Comparison of ENCODE assay signal across 1 cellular context in the genomic region with DNA sequence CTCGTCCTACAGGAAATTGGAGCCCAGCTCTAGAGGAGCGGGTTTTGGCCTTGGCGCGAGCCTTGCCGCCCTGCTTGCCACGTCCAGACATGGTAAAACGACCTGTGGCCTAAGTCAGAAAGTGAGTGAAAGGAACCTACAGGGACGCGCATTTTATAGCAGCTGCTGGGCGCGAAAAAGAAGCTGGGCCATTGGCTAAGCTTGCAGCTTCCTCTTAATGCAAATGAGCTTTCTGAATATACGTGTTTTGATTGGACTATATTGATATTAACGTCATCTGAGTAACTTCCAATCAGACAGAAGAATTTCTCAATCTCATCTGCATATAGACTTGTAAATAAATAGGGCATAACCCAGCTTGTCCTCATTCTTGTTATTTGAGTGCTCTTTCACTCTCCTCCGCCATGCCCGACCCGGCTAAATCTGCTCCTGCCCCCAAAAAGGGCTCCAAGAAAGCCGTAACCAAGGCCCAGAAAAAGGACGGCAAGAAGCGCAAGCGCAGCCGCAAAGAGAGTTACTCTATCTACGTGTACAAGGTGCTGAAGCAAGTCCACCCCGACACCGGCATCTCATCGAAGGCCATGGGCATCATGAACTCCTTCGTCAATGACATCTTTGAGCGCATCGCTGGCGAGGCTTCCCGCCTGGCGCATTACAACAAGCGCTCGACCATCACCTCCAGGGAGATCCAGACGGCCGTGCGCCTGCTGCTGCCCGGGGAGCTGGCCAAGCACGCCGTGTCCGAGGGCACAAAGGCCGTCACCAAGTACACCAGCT.
TF ChIP-seq lines count a peak whose summit lies in the region.

No MANE protein-coding gene starts in this region.

TF ChIP-seq in HepG2, 621 proteins besides CTCF, POLR2A, EP300 and RAD21 (continued from another document and continues in another):
- TF ChIP-seq, protein P1, sequence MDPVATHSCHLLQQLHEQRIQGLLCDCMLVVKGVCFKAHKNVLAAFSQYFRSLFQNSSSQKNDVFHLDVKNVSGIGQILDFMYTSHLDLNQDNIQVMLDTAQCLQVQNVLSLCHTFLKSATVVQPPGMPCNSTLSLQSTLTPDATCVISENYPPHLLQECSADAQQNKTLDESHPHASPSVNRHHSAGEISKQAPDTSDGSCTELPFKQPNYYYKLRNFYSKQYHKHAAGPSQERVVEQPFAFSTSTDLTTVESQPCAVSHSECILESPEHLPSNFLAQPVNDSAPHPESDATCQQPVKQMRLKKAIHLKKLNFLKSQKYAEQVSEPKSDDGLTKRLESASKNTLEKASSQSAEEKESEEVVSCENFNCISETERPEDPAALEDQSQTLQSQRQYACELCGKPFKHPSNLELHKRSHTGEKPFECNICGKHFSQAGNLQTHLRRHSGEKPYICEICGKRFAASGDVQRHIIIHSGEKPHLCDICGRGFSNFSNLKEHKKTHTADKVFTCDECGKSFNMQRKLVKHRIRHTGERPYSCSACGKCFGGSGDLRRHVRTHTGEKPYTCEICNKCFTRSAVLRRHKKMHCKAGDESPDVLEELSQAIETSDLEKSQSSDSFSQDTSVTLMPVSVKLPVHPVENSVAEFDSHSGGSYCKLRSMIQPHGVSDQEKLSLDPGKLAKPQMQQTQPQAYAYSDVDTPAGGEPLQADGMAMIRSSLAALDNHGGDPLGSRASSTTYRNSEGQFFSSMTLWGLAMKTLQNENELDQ (CRISPR knock-in tag; IDR thresholded peaks at IDR 0.05; ENCODE audit: borderline replicate concordance), result peak; percentile 65; the same call in 1 of the 2 replicates
- peak; percentile 94 for TF ChIP-seq ZNF350 (CRISPR knock-in tag; IDR thresholded peaks at IDR 0.05; ENCODE audit: borderline replicate concordance, low read depth)
- peak; percentile 87 for TF ChIP-seq SNAI1 (CRISPR knock-in tag; IDR thresholded peaks at IDR 0.05; ENCODE audit: borderline replicate concordance)
- TF ChIP-seq SRY (CRISPR knock-in tag; IDR thresholded peaks at IDR 0.05), result peak; percentile 87; the same call in 1 of the 2 replicates
- TF ChIP-seq HNF4G (IDR thresholded peaks at IDR 0.05; ENCODE audit: borderline replicate concordance, low read depth, low read length), result peak; percentile 39; the same call in 1 of the 2 replicates
- TF ChIP-seq HNF4G (CRISPR knock-in tag; IDR thresholded peaks at IDR 0.05; ENCODE audit: borderline replicate concordance, low read depth), result no peak; the same call in none of the 2 replicates
- peak; percentile 100 for TF ChIP-seq TAF1 (CRISPR knock-in tag; IDR thresholded peaks at IDR 0.05)
- peak; percentile 87 for TF ChIP-seq ISL2 (CRISPR knock-in tag; IDR thresholded peaks at IDR 0.05)
- peak; percentile 19; the same call in 1 of the 2 replicates for TF ChIP-seq NR2F6 (IDR thresholded peaks at IDR 0.05)
- TF ChIP-seq NR2F6 (CRISPR knock-in tag; IDR thresholded peaks at IDR 0.05), result 0 out of 2 replicates have a peak, but pooled peaks have one; percentile 13
- no peak for TF ChIP-seq NBN (conservative IDR thresholded peaks at IDR 0.05)
- no peak for TF ChIP-seq U2AF2 (IDR thresholded peaks at IDR 0.05; ENCODE audit: low read depth, low read length)
- TF ChIP-seq ZNF326 (CRISPR knock-in tag; IDR thresholded peaks at IDR 0.05; ENCODE audit: borderline replicate concordance), result no peak
- no peak for TF ChIP-seq HOXA7 (CRISPR knock-in tag; IDR thresholded peaks at IDR 0.05)
- TF ChIP-seq, protein P2, sequence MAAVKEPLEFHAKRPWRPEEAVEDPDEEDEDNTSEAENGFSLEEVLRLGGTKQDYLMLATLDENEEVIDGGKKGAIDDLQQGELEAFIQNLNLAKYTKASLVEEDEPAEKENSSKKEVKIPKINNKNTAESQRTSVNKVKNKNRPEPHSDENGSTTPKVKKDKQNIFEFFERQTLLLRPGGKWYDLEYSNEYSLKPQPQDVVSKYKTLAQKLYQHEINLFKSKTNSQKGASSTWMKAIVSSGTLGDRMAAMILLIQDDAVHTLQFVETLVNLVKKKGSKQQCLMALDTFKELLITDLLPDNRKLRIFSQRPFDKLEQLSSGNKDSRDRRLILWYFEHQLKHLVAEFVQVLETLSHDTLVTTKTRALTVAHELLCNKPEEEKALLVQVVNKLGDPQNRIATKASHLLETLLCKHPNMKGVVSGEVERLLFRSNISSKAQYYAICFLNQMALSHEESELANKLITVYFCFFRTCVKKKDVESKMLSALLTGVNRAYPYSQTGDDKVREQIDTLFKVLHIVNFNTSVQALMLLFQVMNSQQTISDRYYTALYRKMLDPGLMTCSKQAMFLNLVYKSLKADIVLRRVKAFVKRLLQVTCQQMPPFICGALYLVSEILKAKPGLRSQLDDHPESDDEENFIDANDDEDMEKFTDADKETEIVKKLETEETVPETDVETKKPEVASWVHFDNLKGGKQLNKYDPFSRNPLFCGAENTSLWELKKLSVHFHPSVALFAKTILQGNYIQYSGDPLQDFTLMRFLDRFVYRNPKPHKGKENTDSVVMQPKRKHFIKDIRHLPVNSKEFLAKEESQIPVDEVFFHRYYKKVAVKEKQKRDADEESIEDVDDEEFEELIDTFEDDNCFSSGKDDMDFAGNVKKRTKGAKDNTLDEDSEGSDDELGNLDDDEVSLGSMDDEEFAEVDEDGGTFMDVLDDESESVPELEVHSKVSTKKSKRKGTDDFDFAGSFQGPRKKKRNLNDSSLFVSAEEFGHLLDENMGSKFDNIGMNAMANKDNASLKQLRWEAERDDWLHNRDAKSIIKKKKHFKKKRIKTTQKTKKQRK (IDR thresholded peaks at IDR 0.05; ENCODE audit: low read length), result no peak
- no peak for TF ChIP-seq RFX1 (IDR thresholded peaks at IDR 0.05)
- peak; percentile 88 for TF ChIP-seq SALL1 (CRISPR knock-in tag; IDR thresholded peaks at IDR 0.05)
- TF ChIP-seq, protein P3, sequence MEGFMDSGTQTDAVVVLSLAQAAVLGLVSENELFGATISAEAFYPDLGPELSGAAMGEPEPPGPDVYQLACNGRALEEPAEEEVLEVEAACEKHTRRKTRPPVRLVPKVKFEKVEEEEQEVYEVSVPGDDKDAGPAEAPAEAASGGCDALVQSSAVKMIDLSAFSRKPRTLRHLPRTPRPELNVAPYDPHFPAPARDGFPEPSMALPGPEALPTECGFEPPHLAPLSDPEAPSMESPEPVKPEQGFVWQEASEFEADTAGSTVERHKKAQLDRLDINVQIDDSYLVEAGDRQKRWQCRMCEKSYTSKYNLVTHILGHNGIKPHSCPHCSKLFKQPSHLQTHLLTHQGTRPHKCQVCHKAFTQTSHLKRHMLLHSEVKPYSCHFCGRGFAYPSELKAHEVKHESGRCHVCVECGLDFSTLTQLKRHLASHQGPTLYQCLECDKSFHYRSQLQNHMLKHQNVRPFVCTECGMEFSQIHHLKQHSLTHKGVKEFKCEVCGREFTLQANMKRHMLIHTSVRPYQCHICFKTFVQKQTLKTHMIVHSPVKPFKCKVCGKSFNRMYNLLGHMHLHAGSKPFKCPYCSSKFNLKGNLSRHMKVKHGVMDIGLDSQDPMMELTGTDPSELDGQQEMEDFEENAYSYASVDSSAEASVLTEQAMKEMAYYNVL (CRISPR knock-in tag; IDR thresholded peaks at IDR 0.05; ENCODE audit: borderline replicate concordance), result peak; percentile 92
- peak; percentile 93; the same call in 1 of the 2 replicates for TF ChIP-seq KAT7 (CRISPR knock-in tag; IDR thresholded peaks at IDR 0.05; ENCODE audit: borderline replicate concordance)
- TF ChIP-seq ZNF724P (CRISPR knock-in tag; IDR thresholded peaks at IDR 0.05; ENCODE audit: borderline replicate concordance), result peak; percentile 90; the same call in 1 of the 2 replicates
- TF ChIP-seq, protein P4, sequence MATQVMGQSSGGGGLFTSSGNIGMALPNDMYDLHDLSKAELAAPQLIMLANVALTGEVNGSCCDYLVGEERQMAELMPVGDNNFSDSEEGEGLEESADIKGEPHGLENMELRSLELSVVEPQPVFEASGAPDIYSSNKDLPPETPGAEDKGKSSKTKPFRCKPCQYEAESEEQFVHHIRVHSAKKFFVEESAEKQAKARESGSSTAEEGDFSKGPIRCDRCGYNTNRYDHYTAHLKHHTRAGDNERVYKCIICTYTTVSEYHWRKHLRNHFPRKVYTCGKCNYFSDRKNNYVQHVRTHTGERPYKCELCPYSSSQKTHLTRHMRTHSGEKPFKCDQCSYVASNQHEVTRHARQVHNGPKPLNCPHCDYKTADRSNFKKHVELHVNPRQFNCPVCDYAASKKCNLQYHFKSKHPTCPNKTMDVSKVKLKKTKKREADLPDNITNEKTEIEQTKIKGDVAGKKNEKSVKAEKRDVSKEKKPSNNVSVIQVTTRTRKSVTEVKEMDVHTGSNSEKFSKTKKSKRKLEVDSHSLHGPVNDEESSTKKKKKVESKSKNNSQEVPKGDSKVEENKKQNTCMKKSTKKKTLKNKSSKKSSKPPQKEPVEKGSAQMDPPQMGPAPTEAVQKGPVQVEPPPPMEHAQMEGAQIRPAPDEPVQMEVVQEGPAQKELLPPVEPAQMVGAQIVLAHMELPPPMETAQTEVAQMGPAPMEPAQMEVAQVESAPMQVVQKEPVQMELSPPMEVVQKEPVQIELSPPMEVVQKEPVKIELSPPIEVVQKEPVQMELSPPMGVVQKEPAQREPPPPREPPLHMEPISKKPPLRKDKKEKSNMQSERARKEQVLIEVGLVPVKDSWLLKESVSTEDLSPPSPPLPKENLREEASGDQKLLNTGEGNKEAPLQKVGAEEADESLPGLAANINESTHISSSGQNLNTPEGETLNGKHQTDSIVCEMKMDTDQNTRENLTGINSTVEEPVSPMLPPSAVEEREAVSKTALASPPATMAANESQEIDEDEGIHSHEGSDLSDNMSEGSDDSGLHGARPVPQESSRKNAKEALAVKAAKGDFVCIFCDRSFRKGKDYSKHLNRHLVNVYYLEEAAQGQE (IDR thresholded peaks at IDR 0.05; ENCODE audit: borderline replicate concordance in 1 of 2, low read depth in 1 of 2, low read length in 2 of 2), result peak in 1 of 2 experiments; percentile 83; a peak in 2 of 4 replicates
- no peak for TF ChIP-seq NFRKB (IDR thresholded peaks at IDR 0.05)
- peak; percentile 78; the same call in 1 of the 2 replicates for TF ChIP-seq ZFP41 (CRISPR knock-in tag; IDR thresholded peaks at IDR 0.05; ENCODE audit: borderline replicate concordance)
- peak; percentile 83; the same call in 1 of the 2 replicates for TF ChIP-seq ZNF430 (CRISPR knock-in tag; IDR thresholded peaks at IDR 0.05)
- TF ChIP-seq, protein P5, sequence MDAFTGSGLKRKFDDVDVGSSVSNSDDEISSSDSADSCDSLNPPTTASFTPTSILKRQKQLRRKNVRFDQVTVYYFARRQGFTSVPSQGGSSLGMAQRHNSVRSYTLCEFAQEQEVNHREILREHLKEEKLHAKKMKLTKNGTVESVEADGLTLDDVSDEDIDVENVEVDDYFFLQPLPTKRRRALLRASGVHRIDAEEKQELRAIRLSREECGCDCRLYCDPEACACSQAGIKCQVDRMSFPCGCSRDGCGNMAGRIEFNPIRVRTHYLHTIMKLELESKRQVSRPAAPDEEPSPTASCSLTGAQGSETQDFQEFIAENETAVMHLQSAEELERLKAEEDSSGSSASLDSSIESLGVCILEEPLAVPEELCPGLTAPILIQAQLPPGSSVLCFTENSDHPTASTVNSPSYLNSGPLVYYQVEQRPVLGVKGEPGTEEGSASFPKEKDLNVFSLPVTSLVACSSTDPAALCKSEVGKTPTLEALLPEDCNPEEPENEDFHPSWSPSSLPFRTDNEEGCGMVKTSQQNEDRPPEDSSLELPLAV (CRISPR knock-in tag; conservative IDR thresholded peaks at IDR 0.05; ENCODE audit: low read depth), result no peak
- no peak for TF ChIP-seq KAT2B (IDR thresholded peaks at IDR 0.05; ENCODE audit: borderline replicate concordance, low read depth, low read length)
- peak; percentile 74; the same call in 1 of the 2 replicates for TF ChIP-seq KDM4B (CRISPR knock-in tag; IDR thresholded peaks at IDR 0.05)
- TF ChIP-seq, protein P6, sequence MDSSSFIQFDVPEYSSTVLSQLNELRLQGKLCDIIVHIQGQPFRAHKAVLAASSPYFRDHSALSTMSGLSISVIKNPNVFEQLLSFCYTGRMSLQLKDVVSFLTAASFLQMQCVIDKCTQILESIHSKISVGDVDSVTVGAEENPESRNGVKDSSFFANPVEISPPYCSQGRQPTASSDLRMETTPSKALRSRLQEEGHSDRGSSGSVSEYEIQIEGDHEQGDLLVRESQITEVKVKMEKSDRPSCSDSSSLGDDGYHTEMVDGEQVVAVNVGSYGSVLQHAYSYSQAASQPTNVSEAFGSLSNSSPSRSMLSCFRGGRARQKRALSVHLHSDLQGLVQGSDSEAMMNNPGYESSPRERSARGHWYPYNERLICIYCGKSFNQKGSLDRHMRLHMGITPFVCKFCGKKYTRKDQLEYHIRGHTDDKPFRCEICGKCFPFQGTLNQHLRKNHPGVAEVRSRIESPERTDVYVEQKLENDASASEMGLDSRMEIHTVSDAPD (CRISPR knock-in tag; IDR thresholded peaks at IDR 0.05), result peak; percentile 59; the same call in 1 of the 2 replicates
- TF ChIP-seq ZEB1 (IDR thresholded peaks at IDR 0.05; ENCODE audit: insufficient replicate concordance, low read depth), result peak; percentile 92
- TF ChIP-seq ZBTB42 (CRISPR knock-in tag; IDR thresholded peaks at IDR 0.05), result peak; percentile 74; the same call in 1 of the 2 replicates
- TF ChIP-seq, protein P7, sequence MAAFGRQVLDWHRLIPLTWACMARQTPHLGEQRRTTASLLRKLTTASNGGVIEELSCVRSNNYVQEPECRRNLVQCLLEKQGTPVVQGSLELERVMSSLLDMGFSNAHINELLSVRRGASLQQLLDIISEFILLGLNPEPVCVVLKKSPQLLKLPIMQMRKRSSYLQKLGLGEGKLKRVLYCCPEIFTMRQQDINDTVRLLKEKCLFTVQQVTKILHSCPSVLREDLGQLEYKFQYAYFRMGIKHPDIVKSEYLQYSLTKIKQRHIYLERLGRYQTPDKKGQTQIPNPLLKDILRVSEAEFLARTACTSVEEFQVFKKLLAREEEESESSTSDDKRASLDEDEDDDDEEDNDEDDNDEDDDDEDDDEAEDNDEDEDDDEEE (CRISPR knock-in tag; IDR thresholded peaks at IDR 0.05), result peak; percentile 81; the same call in 1 of the 2 replicates
- TF ChIP-seq, protein P8, sequence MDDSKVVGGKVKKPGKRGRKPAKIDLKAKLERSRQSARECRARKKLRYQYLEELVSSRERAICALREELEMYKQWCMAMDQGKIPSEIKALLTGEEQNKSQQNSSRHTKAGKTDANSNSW (CRISPR knock-in tag; IDR thresholded peaks at IDR 0.05; ENCODE audit: borderline replicate concordance), result no peak; the same call in 1 of the 2 replicates
- no peak for TF ChIP-seq RAD51 (IDR thresholded peaks at IDR 0.05; ENCODE audit: borderline replicate concordance)
- 0 out of 2 replicates have a peak, but pooled peaks have one; percentile 32 for TF ChIP-seq ZMYM2 (CRISPR knock-in tag; IDR thresholded peaks at IDR 0.05)
- peak; percentile 81 for TF ChIP-seq GZF1 (CRISPR knock-in tag; IDR thresholded peaks at IDR 0.05)
- peak; percentile 57; the same call in 1 of the 2 replicates for TF ChIP-seq CEBPG (CRISPR knock-in tag; IDR thresholded peaks at IDR 0.05)
